ENCODE assay signal across 8 cellular contexts in genomic region chr19:13881692-13882418, GRCh38. TPM values are rescaled to one million over a fixed set of nuclear protein-coding genes. Genes with fewer than 3 reads are reported as not detected.
DNase-seq lines count a peak whose midpoint lies in the region; ATAC-seq and TF ChIP-seq lines count a peak whose summit lies in the region.

No MANE protein-coding gene starts in this region.

- DNase-seq in activated CD4-positive, alpha-beta T cell treated with anti-CD3 and anti-CD28 coated beads for 4 hours: peak; percentile 38
- no peak for DNase-seq in activated CD4-positive, alpha-beta T cell treated with anti-CD3 and anti-CD28 coated beads, Interleukin-2, amount 50 U/mL, for 1 hour
- peak; percentile 51 for DNase-seq in activated CD4-positive, CD25-positive, alpha-beta regulatory T cell treated with anti-CD3 and anti-CD28 coated beads, Interleukin-2, amount 50 U/mL, for 72 hours
- DNase-seq in stimulated activated CD8-positive, alpha-beta memory T cell treated with anti-CD3 and anti-CD28 coated beads, Interleukin-4, amount 100 ng/mL, for 48 hours: peak; percentile 59
- no peak for DNase-seq in SHP77 treated with DMSO at 0.1 percent for 48 hours (lab: John Stamatoyannopoulos, UW)
- no peak for DNase-seq in DMS 273 treated with DMSO at 0.1 percent for 48 hours (lab: John Stamatoyannopoulos, UW)

- no peak for TF ChIP-seq POLR2A in gastroesophageal sphincter (IDR thresholded peaks at IDR 0.05)

- H3K36me3 ChIP-seq in gastroesophageal sphincter: no peaks in the 10 kb centered on the region

- ATAC-seq in gastroesophageal sphincter (no peak), GM18861 (IDR thresholded peaks at IDR 0.05; ENCODE audit: unreplicated experiment) (no peak)

- H3K27ac ChIP-seq in gastroesophageal sphincter: peak overlapping the region in 3 of 4 donors; percentile 78 to 84 (median 80)

- peaks cover 0 to 29% (median 12%) of the 10 kb centered on the region in 3 donors for H3K4me1 ChIP-seq in gastroesophageal sphincter

- no peak for TF ChIP-seq CTCF in gastroesophageal sphincter (IDR thresholded peaks at IDR 0.05)

- no peak overlapping the region for H3K4me3 ChIP-seq in gastroesophageal sphincter

- H3K9me3 ChIP-seq in gastroesophageal sphincter: no peaks in the 10 kb centered on the region

- H3K27me3 ChIP-seq in gastroesophageal sphincter: no peaks in the 10 kb centered on the region

- no peak for TF ChIP-seq EP300 in gastroesophageal sphincter (IDR thresholded peaks at IDR 0.05)

- WGBS in gastroesophageal sphincter (ENCODE audit: low coverage in 1 of 2), 2 donors: 86 to 88% methylated on average over 4 to 5 of the region's 17 CpGs

RNA-seq across cellular contexts. Expression of gene NANOS3, which starts 4.9 kb away (rescaled TPM):
- 1 to 10 TPM in 2 of 4 donors, not detected in 2; 1.1 to 5.0 TPM for total RNA-seq in gastroesophageal sphincter

RNA-seq across cellular contexts. Expression of gene BRME1, which starts 24.1 kb away (rescaled TPM):
- total RNA-seq in gastroesophageal sphincter: 1 to 10 TPM in 3 of 4 donors, not detected in 1; 1.9 to 2.4 (median 2.2) TPM

RNA-seq across cellular contexts. Expression of gene CC2D1A, which starts 24.1 kb away (rescaled TPM):
- total RNA-seq in gastroesophageal sphincter: 10 to 100 TPM; 15.6 to 36.8 (median 22.4) TPM

RNA-seq across cellular contexts. Expression of gene PODNL1, which starts 56.4 kb away (rescaled TPM):
- total RNA-seq in gastroesophageal sphincter: under 1 TPM in 2 of 4 donors, not detected in 2; 0.62 to 0.67 TPM

Comparison
In these comparisons a context has a peak if more than half of its experiments do, and no peak if none do; other contexts are left out.
1. DNase-seq: peak in activated CD4-positive, alpha-beta T cell treated with anti-CD3 and anti-CD28 coated beads for 4 hours (2 of 2), activated CD4-positive, CD25-positive, alpha-beta regulatory T cell treated with anti-CD3 and anti-CD28 coated beads, Interleukin-2, amount 50 U/mL, for 72 hours (single experiment) and stimulated activated CD8-positive, alpha-beta memory T cell treated with anti-CD3 and anti-CD28 coated beads, Interleukin-4, amount 100 ng/mL, for 48 hours (single experiment); none in activated CD4-positive, alpha-beta T cell treated with anti-CD3 and anti-CD28 coated beads, Interleukin-2, amount 50 U/mL, for 1 hour (single experiment), SHP77 treated with DMSO at 0.1 percent for 48 hours (single experiment) and DMS 273 treated with DMSO at 0.1 percent for 48 hours (single experiment).